ENCODE assay signal across 8 cellular contexts in the genomic region with DNA sequence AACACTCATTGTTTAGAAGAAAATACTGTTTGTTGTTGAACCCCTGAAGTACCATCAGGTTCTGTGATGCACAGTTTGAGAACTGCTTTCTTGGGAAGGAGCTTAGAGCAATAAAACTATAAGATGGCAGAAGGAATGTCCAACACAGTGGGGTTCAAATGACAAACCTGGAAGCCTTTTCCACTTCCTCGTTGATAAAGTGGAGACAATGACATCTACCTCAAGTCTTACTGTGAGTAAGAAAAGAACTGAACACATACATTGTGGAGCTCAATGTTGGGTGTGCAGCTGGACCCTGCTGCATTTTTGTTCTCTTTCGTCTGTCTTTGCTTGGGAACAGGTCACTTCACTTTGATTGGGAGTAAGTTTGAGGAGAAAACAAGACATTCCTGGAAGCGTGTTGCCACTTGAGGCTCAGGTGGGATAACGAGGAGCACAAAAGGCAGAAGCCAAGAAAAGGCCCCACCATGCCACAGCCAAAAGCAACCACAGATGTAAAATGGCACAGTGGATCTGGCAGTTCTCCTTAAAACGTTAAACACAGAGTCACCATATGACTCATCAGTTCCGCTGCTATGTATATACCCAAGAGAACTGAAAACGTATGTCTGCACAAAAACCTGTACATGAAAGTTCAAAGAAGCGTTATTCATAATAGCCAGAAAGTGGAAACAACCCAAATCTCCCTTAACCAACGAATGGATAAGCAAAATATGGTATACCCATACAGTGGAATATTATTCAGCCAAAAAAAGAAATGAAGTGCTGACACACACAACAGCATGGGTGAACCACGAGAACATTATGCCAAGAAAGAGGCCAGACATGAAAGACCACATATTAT. TPM values are rescaled to one million over a fixed set of nuclear protein-coding genes. Genes with fewer than 3 reads are reported as not detected.
A peak's percentile ranks its signal among the peaks of the same experiment; 100 is the strongest.
DNase-seq lines count a peak whose midpoint lies in the region; ATAC-seq lines count a peak whose summit lies in the region.

No MANE protein-coding gene starts in this region.

- CTCF ChIA-PET in activated naive CD4-positive, alpha-beta T cell treated with anti-CD3 and anti-CD28 coated beads, Interleukin-2, amount 10 ng/mL, durations not matched to agents 7 days and 5 days (lab: Charles Lee), result interaction anchor here (1.0 to 1.1 kb wide), 2 partner anchors 43 to 48 kb away, joined by 3 read pairs; partner anchors contain the start of gene SUB1

- DNase-seq in ELR (ENCODE audit: low read depth) (peak; percentile 83), cerebellar cortex (ENCODE audit: low spot score) (no peak), immature natural killer cell (no peak), NCI-H187 treated with DMSO at 0.1 percent for 48 hours (lab: John Stamatoyannopoulos, UW) (no peak), LoVo (ENCODE audit: low spot score) (no peak)
- peak; percentile 41 for DNase-seq in activated naive CD4-positive, alpha-beta T cell treated with anti-CD3 and anti-CD28 coated beads, Interleukin-2, amount 10 ng/mL, durations not matched to agents 7 days and 5 days

- no peaks in the 10 kb centered on the region for H3K27me3 Mint-ChIP-seq in activated naive CD4-positive, alpha-beta T cell treated with anti-CD3 and anti-CD28 coated beads, Interleukin-2, amount 10 ng/mL, durations not matched to agents 7 days and 5 days
- peaks cover 0 to 3% (median 0%) of the 10 kb centered on the region in 3 donors for H3K27me3 Mint-ChIP-seq in immature natural killer cell (ENCODE audit: low read depth in 3 of 3)

- H3K4me1 Mint-ChIP-seq in activated naive CD4-positive, alpha-beta T cell treated with anti-CD3 and anti-CD28 coated beads, Interleukin-2, amount 10 ng/mL, durations not matched to agents 7 days and 5 days, result peaks cover 41% of the 10 kb centered on the region
- no peaks in the 10 kb centered on the region for H3K4me1 Mint-ChIP-seq in immature natural killer cell

- peak; percentile 66 for ATAC-seq in GM19468 (IDR thresholded peaks at IDR 0.05; ENCODE audit: extremely low read depth, unreplicated experiment)
- ATAC-seq in HG03439 (IDR thresholded peaks at IDR 0.05; ENCODE audit: unreplicated experiment), result peak; percentile 79

- peak overlapping the region; percentile 78 for H3K27ac Mint-ChIP-seq in activated naive CD4-positive, alpha-beta T cell treated with anti-CD3 and anti-CD28 coated beads, Interleukin-2, amount 10 ng/mL, durations not matched to agents 7 days and 5 days
- H3K27ac Mint-ChIP-seq in immature natural killer cell, result no peak overlapping the region

- peaks cover 3% of the 10 kb centered on the region for H3K36me3 Mint-ChIP-seq in activated naive CD4-positive, alpha-beta T cell treated with anti-CD3 and anti-CD28 coated beads, Interleukin-2, amount 10 ng/mL, durations not matched to agents 7 days and 5 days
- no peaks in the 10 kb centered on the region for H3K36me3 Mint-ChIP-seq in immature natural killer cell

- no peak overlapping the region for H3K4me3 Mint-ChIP-seq in activated naive CD4-positive, alpha-beta T cell treated with anti-CD3 and anti-CD28 coated beads, Interleukin-2, amount 10 ng/mL, durations not matched to agents 7 days and 5 days
- H3K4me3 Mint-ChIP-seq in immature natural killer cell, result no peak overlapping the region

- no peaks in the 10 kb centered on the region for H3K9me3 Mint-ChIP-seq in activated naive CD4-positive, alpha-beta T cell treated with anti-CD3 and anti-CD28 coated beads, Interleukin-2, amount 10 ng/mL, durations not matched to agents 7 days and 5 days
- no peaks in the 10 kb centered on the region for H3K9me3 Mint-ChIP-seq in immature natural killer cell

RNA-seq across cellular contexts. Expression of gene SUB1, which starts 42.9 kb away (rescaled TPM):
- 100 to 1,000 TPM; 471 to 654 (median 487) TPM for polyA plus RNA-seq in immature natural killer cell

Comparison
In these comparisons a context has a peak if more than half of its experiments do, and no peak if none do; other contexts are left out.
1. DNase-seq: peak in ELR (single experiment) and activated naive CD4-positive, alpha-beta T cell treated with anti-CD3 and anti-CD28 coated beads, Interleukin-2, amount 10 ng/mL, durations not matched to agents 7 days and 5 days (single experiment); none in cerebellar cortex (single experiment), immature natural killer cell (0 of 3), NCI-H187 treated with DMSO at 0.1 percent for 48 hours (single experiment) and LoVo (single experiment).